ENCODE assay signal across 17 cellular contexts in genomic region chr2:26581266-26581990, GRCh38. TPM values are rescaled to one million over a fixed set of nuclear protein-coding genes. Genes with fewer than 3 reads are reported as not detected.
"Had no signal": no experiment of that assay in that cellular context is flagged by ENCODE, and none has a peak within 500 bp of the region (broad histone marks: within the 10 kb centered on the region; RNA-seq: fewer than 3 reads in every experiment).

No MANE protein-coding gene starts in this region.

- H3K36me3 ChIP-seq: colonic mucosa, SJSA1, tibial artery had no signal

- FAIRE-seq: frontal cortex had no signal

- DNase-seq: activated CD4-positive, alpha-beta T cell treated with anti-CD3 and anti-CD28 coated beads, Interleukin-2, amount 10 ng/mL, durations not matched to agents 7 days and 5 days; activated naive CD4-positive, alpha-beta T cell treated with anti-CD3 and anti-CD28 coated beads for 36 hours; central memory CD4-positive, alpha-beta T cell; colonic mucosa; kidney glomerular epithelial cell; naive B cell; stimulated activated naive CD8-positive, alpha-beta T cell treated with anti-CD3 and anti-CD28 coated beads, Interleukin-15, Interleukin-2, amounts not matched to agents 100 U/mL and 50 U/mL, for 24 hours; substantia nigra; SW 1271; T-helper 2 cell had no signal

- H2AFZ ChIP-seq: parathyroid adenoma had no signal

- H3K4me3 ChIP-seq: colonic mucosa, mucosa of descending colon, SJSA1, tibial artery had no signal

- H3K27me3 ChIP-seq: colonic mucosa had no signal

- H3K9me3 ChIP-seq: colonic mucosa, mucosa of descending colon, SJSA1, tibial artery had no signal

- H3K27ac ChIP-seq: colonic mucosa, parathyroid adenoma, SJSA1, tibial artery had no signal

- H3K4me1 ChIP-seq: colonic mucosa, parathyroid adenoma, SJSA1, tibial artery had no signal

- ATAC-seq: mucosa of descending colon; stimulated activated naive CD8-positive, alpha-beta T cell treated with anti-CD3 and anti-CD28 coated beads, Interleukin-15, Interleukin-2, amounts not matched to agents 100 U/mL and 50 U/mL, for 24 hours had no signal

- H3K79me2 ChIP-seq: parathyroid adenoma had no signal

- H3K9ac ChIP-seq: parathyroid adenoma had no signal

RNA-seq across cellular contexts. Expression of gene CIB4, which starts 59.7 kb away (rescaled TPM):
- total RNA-seq: activated CD4-positive, alpha-beta T cell treated with anti-CD3 and anti-CD28 coated beads, Interleukin-2, amount 10 ng/mL, durations not matched to agents 7 days and 5 days; activated naive CD4-positive, alpha-beta T cell treated with anti-CD3 and anti-CD28 coated beads for 36 hours; colonic mucosa; frontal cortex; liver; SJSA1 had no signal
- polyA plus RNA-seq: esophagus, liver had no signal
